In genomic region chr6:116969211-116969863, GRCh38 we compare ENCODE assay signal across 8 cellular contexts.
DNase-seq lines count a peak whose midpoint lies in the region; ATAC-seq and TF ChIP-seq lines count a peak whose summit lies in the region.

No MANE protein-coding gene starts in this region.

- H3K27me3 ChIP-seq in breast epithelium (no peaks in the 10 kb centered on the region), lower lobe of right lung (ENCODE audit: low read depth) (no peaks in the 10 kb centered on the region)

- H3K9me3 ChIP-seq in breast epithelium, result no peaks in the 10 kb centered on the region
- no peaks in the 10 kb centered on the region for H3K9me3 ChIP-seq in lower lobe of right lung

- TF ChIP-seq CTCF in breast epithelium (IDR thresholded peaks at IDR 0.05) (peak in 2 of 3 donors; percentile 41 to 45), lower lobe of right lung (IDR thresholded peaks at IDR 0.05) (peak; percentile 55)

- H3K27ac ChIP-seq in breast epithelium, result no peak overlapping the region
- no peak overlapping the region for H3K27ac ChIP-seq in lower lobe of right lung

- DNase-seq in DMS79 treated with DMSO at 0.1 percent for 48 hours (lab: John Stamatoyannopoulos, UW) (peak; percentile 43), DMS79 (lab: John Stamatoyannopoulos, UW) (no peak), NCI-H526 treated with DMSO at 0.1 percent for 48 hours (lab: John Stamatoyannopoulos, UW) (peak; percentile 34), breast epithelium (ENCODE audit: low spot score in 2 of 2) (no peak), lower lobe of right lung (no peak), HK-2 (ENCODE audit: unreplicated experiment) (no peak)

- ATAC-seq in GM19463 (IDR thresholded peaks at IDR 0.05; ENCODE audit: unreplicated experiment) (peak; percentile 87), HG03457 (IDR thresholded peaks at IDR 0.05; ENCODE audit: unreplicated experiment) (peak; percentile 78), lower lobe of right lung (peak; percentile 39 to 54)

- H3K36me3 ChIP-seq in breast epithelium, result no peaks in the 10 kb centered on the region
- H3K36me3 ChIP-seq in lower lobe of right lung, result no peaks in the 10 kb centered on the region

- intact Hi-C loops in breast epithelium (cut with DNase I; ENCODE audit: low total_unique reads), result no loop called here
- intact Hi-C loops in lower lobe of right lung (cut with DNase I), result no loop called here

- H3K4me1 ChIP-seq in breast epithelium (no peaks in the 10 kb centered on the region), lower lobe of right lung (no peaks in the 10 kb centered on the region)

- no peak for TF ChIP-seq POLR2A in breast epithelium (IDR thresholded peaks at IDR 0.05)

- no peak overlapping the region for H3K4me3 ChIP-seq in breast epithelium
- no peak overlapping the region for H3K4me3 ChIP-seq in lower lobe of right lung

Comparison
In these comparisons a context has a peak if more than half of its experiments do, and no peak if none do; other contexts are left out.
1. DNase-seq: peak in DMS79 treated with DMSO at 0.1 percent for 48 hours (single experiment) and NCI-H526 treated with DMSO at 0.1 percent for 48 hours (single experiment); none in DMS79 (single experiment), breast epithelium (0 of 2), lower lobe of right lung (single experiment) and HK-2 (single experiment).
2. Peak in every context shown above with its lines, with median percentiles within 50 percentile points of each other: ATAC-seq.